Comparison of ENCODE assay signal across 9 cellular contexts in the genomic region with DNA sequence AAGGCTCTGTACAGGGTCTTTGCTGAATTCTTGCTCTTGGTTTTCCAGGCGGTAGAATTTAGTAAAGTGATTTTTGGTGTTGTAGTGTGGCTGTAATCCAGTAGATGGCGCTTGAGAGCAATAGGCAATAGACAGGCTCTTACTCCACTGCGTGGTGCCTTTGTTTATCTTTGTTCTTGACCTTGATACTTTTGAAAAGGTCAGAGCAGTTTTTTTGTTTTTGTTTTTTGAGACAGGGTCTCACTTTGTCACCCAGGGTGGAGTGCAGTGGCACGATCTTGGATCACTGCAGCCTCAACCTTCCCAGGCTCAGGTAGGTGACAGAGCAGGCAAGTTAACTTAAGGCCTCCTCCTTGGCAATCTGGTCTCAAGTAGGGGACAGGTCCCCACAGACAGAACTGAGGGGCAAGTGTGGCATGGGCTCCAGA. TPM values are rescaled to one million over a fixed set of nuclear protein-coding genes. Genes with fewer than 3 reads are reported as not detected.
DNase-seq lines count a peak whose midpoint lies in the region; ATAC-seq, FAIRE-seq and TF ChIP-seq lines count a peak whose summit lies in the region.
"Had no signal": no experiment of that assay in that cellular context is flagged by ENCODE, and none has a peak within 500 bp of the region (broad histone marks: within the 10 kb centered on the region; RNA-seq: fewer than 3 reads in every experiment).

No MANE protein-coding gene starts in this region.

- peaks cover 16% of the 10 kb centered on the region for H3K27me3 ChIP-seq in adipocyte (replicated peaks; ENCODE audit: control insufficient read depth, insufficient read depth, low read length)

- ATAC-seq in GM18511 (IDR thresholded peaks at IDR 0.05; ENCODE audit: unreplicated experiment) (no peak), HG03139 (IDR thresholded peaks at IDR 0.05; ENCODE audit: unreplicated experiment) (no peak)

- no peaks in the 10 kb centered on the region for H3K4me1 ChIP-seq in adipocyte (ENCODE audit: control insufficient read depth, insufficient read depth, low read length)

- DNase-seq in D721Med (ENCODE audit: insufficient read length, low spot score): no peak
- DNase-seq in HT-29 (ENCODE audit: low spot score): peak; percentile 72
- DNase-seq in SK-MEL-5 (ENCODE audit: low read depth, low spot score): peak; percentile 58
- DNase-seq in adipocyte (ENCODE audit: low read depth): peak; percentile 38
- peak; percentile 66 for DNase-seq in iPS-NIHi11 (ENCODE audit: low spot score)
- DNase-seq in stimulated activated CD4-positive, alpha-beta T cell treated with anti-CD3 and anti-CD28 coated beads, Interleukin-4, amount 100 ng/mL, for 1 hour: peak; percentile 13

- no peak overlapping the region for H3K4me3 ChIP-seq in adipocyte (ENCODE audit: low read length)

- in situ Hi-C loops in SK-MEL-5 (cut with HindIII; ENCODE audit: low pct_unique_long_range_greater_than_20kb, low sequenced_read_pairs): no loop called here

- no peak overlapping the region for H3K9ac ChIP-seq in adipocyte (ENCODE audit: low read length)

- no peaks in the 10 kb centered on the region for H3K36me3 ChIP-seq in adipocyte (ENCODE audit: control insufficient read depth, insufficient read depth, low read length, severe bottlenecking)

- H3K9me3 ChIP-seq in adipocyte (ENCODE audit: control insufficient read depth, low read length): no peaks in the 10 kb centered on the region

- peak; percentile 71 for TF ChIP-seq CTCF in D721Med (IDR thresholded peaks at IDR 0.05; ENCODE audit: insufficient read depth, missing control alignments)

- FAIRE-seq in D721Med (lab: Jason Lieb, UNC): no peak

RNA-seq across cellular contexts. Expression of a gene that starts 12.2 kb away (rescaled TPM):
- not detected in 2 replicates for total RNA-seq in HT-29 (2014; rRNA removed; shearing (Covaris generic))
- total RNA-seq in SK-MEL-5 (2014; rRNA removed; shearing (Covaris generic)): not detected in 2 replicates
- polyA plus RNA-seq in SK-MEL-5 (2015; cell fraction: cytosol; rRNA removed): not detected in 2 replicates
- not detected in 2 replicates for polyA plus RNA-seq in SK-MEL-5 (2015; cell fraction: nucleus; rRNA removed)
- total RNA-seq: T-helper 2 cell treated with Interferon-gamma antibody and Interleukin-4, amounts not matched to agents 100 ng/mL and 5 ng/mL, for 36 hours had no signal

RNA-seq across cellular contexts. Expression of a gene that starts 13.8 kb away (rescaled TPM):
- total RNA-seq in HT-29 (2014; rRNA removed; shearing (Covaris generic)): not detected in 2 replicates
- total RNA-seq in SK-MEL-5 (2014; rRNA removed; shearing (Covaris generic)): not detected in 2 replicates
- polyA plus RNA-seq in SK-MEL-5 (2015; cell fraction: cytosol; rRNA removed): not detected in 2 replicates
- polyA plus RNA-seq in SK-MEL-5 (2015; cell fraction: nucleus; rRNA removed): not detected in 2 replicates
- total RNA-seq: T-helper 2 cell treated with Interferon-gamma antibody and Interleukin-4, amounts not matched to agents 100 ng/mL and 5 ng/mL, for 36 hours had no signal

RNA-seq across cellular contexts. Expression of a gene that starts 39.5 kb away (rescaled TPM):
- not detected in 2 replicates for total RNA-seq in HT-29 (2014; rRNA removed; shearing (Covaris generic))
- not detected in 2 replicates for total RNA-seq in SK-MEL-5 (2014; rRNA removed; shearing (Covaris generic))
- polyA plus RNA-seq in SK-MEL-5 (2015; cell fraction: cytosol; rRNA removed): 0.48 TPM in 1 of 2 replicates, not detected in the other
- 0.43 TPM in 1 of 2 replicates, not detected in the other for polyA plus RNA-seq in SK-MEL-5 (2015; cell fraction: nucleus; rRNA removed)

RNA-seq across cellular contexts. Expression of a gene that starts 44.3 kb away (rescaled TPM):
- total RNA-seq in HT-29 (2014; rRNA removed; shearing (Covaris generic)): not detected in 2 replicates
- total RNA-seq in SK-MEL-5 (2014; rRNA removed; shearing (Covaris generic)): not detected in 2 replicates
- not detected in 2 replicates for polyA plus RNA-seq in SK-MEL-5 (2015; cell fraction: cytosol; rRNA removed)
- not detected in 2 replicates for polyA plus RNA-seq in SK-MEL-5 (2015; cell fraction: nucleus; rRNA removed)
- total RNA-seq: T-helper 2 cell treated with Interferon-gamma antibody and Interleukin-4, amounts not matched to agents 100 ng/mL and 5 ng/mL, for 36 hours had no signal
